Comparison of ENCODE assay signal across 24 cellular contexts in genomic region chr6:103002282-103002681, GRCh38.
A peak's percentile ranks its signal among the peaks of the same experiment; 100 is the strongest.
DNase-seq lines count a peak whose midpoint lies in the region; ATAC-seq and TF ChIP-seq lines count a peak whose summit lies in the region.
"Had no signal": no experiment of that assay in that cellular context is flagged by ENCODE, and none has a peak within 500 bp of the region (broad histone marks: within the 10 kb centered on the region; RNA-seq: fewer than 3 reads in every experiment).

No MANE protein-coding gene starts in this region.

- CTCF ChIA-PET in RWPE1 (lab: Yijun Ruan, JAX) = no interaction called here

- peaks cover 8% of the 10 kb centered on the region for H3K36me3 Mint-ChIP-seq in neural crest cell (ENCODE audit: low read depth)
- peaks cover 0 to 6% of the 10 kb centered on the region in 2 donors for H3K36me3 Mint-ChIP-seq in activated naive CD4-positive, alpha-beta T cell treated with anti-CD3 and anti-CD28 coated beads, Interleukin-2, amount 50 U/mL, for 72 hours

- no peak overlapping the region for H2BK12ac ChIP-seq in mesenchymal stem cell (ENCODE audit: low read length in 2 of 2)

- POLR2A ChIA-PET in RWPE1 (lab: Yijun Ruan, JAX; ENCODE audit: low non-redundant PET) = no interaction called here

- H3K27me3 Mint-ChIP-seq in neural crest cell (ENCODE audit: low read depth) = no peaks in the 10 kb centered on the region
- H3K27me3 Mint-ChIP-seq: naive thymus-derived CD4-positive, alpha-beta T cell had no signal

- no peak overlapping the region for H2AFZ ChIP-seq in mesenchymal stem cell (ENCODE audit: low read depth, low read length)

- H3K36me3 ChIP-seq in mesenchymal stem cell (ENCODE audit: control insufficient read depth in 1 of 2, insufficient read depth in 2 of 2, low read depth in 1 of 2, low read length in 2 of 2) = no peaks in the 10 kb centered on the region
- H3K36me3 ChIP-seq: upper lobe of left lung had no signal

- no peak overlapping the region for H3K4me2 ChIP-seq in mesenchymal stem cell (ENCODE audit: low read length, poor library complexity, severe bottlenecking)

- no peak overlapping the region for H3K14ac ChIP-seq in mesenchymal stem cell (ENCODE audit: low read length in 2 of 2)

- H3K79me1 ChIP-seq in mesenchymal stem cell (replicated peaks; ENCODE audit: low read length, poor library complexity, severe bottlenecking) = no peaks in the 10 kb centered on the region

- no peaks in the 10 kb centered on the region for H3K4me1 ChIP-seq in mesenchymal stem cell (ENCODE audit: control insufficient read depth, insufficient read depth, low read depth, low read length)
- H3K4me1 ChIP-seq: upper lobe of left lung had no signal

- H2AK5ac ChIP-seq in mesenchymal stem cell (ENCODE audit: low read length, severe bottlenecking) = no peak overlapping the region

- peak; percentile 0 for DNase-seq in NCI-H82 (lab: John Stamatoyannopoulos, UW)
- DNase-seq in NCI-H82 treated with DMSO at 0.1 percent for 48 hours (lab: John Stamatoyannopoulos, UW; ENCODE audit: unreplicated experiment) = no peak
- peak; percentile 1 for DNase-seq in RWPE1 (ENCODE audit: low spot score)
- no peak for DNase-seq in neural crest cell (ENCODE audit: low read depth, low spot score)
- DNase-seq in activated naive CD4-positive, alpha-beta T cell treated with anti-CD3 and anti-CD28 coated beads, Interleukin-2, amount 50 U/mL, for 72 hours (ENCODE audit: low spot score in 2 of 2) = no peak
- DNase-seq in mesenchymal stem cell = no peak
- DNase-seq: activated CD4-positive, CD25-positive, alpha-beta regulatory T cell treated with anti-CD3 and anti-CD28 coated beads, Interleukin-2, amount 50 U/mL, for 72 hours; activated CD8-positive, alpha-beta memory T cell treated with anti-CD3 and anti-CD28 coated beads for 24 hours; activated naive CD4-positive, alpha-beta T cell treated with anti-CD3 and anti-CD28 coated beads for 36 hours; activated T-cell treated with anti-CD3 and anti-CD28 coated beads, Interleukin-2, amount 50 U/mL, for 72 hours; central memory CD4-positive, alpha-beta T cell; COR-L47; naive thymus-derived CD4-positive, alpha-beta T cell; NCI-H1436 treated with DMSO at 0.1 percent for 48 hours; NCI-H2171 treated with DMSO at 0.1 percent for 48 hours; NCI-H526 treated with DMSO at 0.1 percent for 48 hours; right cardiac atrium; SW 1271; upper lobe of left lung had no signal

- H2BK5ac ChIP-seq in mesenchymal stem cell (ENCODE audit: low read depth, low read length, poor library complexity, severe bottlenecking) = no peak overlapping the region

- ATAC-seq in HG02759 (IDR thresholded peaks at IDR 0.05; ENCODE audit: unreplicated experiment) (peak; percentile 50), HG03108 (IDR thresholded peaks at IDR 0.05; ENCODE audit: unreplicated experiment) (no peak)
- ATAC-seq in activated naive CD4-positive, alpha-beta T cell treated with anti-CD3 and anti-CD28 coated beads, Interleukin-2, amount 50 U/mL, for 72 hours = no peak
- ATAC-seq: activated T-cell treated with anti-CD3 and anti-CD28 coated beads, Interleukin-2, amount 50 U/mL, for 72 hours; HCT116; left lobe of liver; naive thymus-derived CD4-positive, alpha-beta T cell; right cardiac atrium; Right ventricle myocardium inferior had no signal

- no peak overlapping the region for H3K4me3 ChIP-seq in mesenchymal stem cell (ENCODE audit: insufficient read depth in 1 of 2, low read depth in 1 of 2, low read length in 2 of 2)
- H3K4me3 ChIP-seq: upper lobe of left lung had no signal

- no peak overlapping the region for H3K23ac ChIP-seq in mesenchymal stem cell (ENCODE audit: low read length in 2 of 2)

- H4K91ac ChIP-seq in mesenchymal stem cell (ENCODE audit: low read length) = no peak overlapping the region

- H3K9me3 Mint-ChIP-seq in neural crest cell = peaks cover 12% of the 10 kb centered on the region
- peaks cover 18 to 22% of the 10 kb centered on the region in 2 donors for H3K9me3 Mint-ChIP-seq in activated naive CD4-positive, alpha-beta T cell treated with anti-CD3 and anti-CD28 coated beads, Interleukin-2, amount 50 U/mL, for 72 hours

- no peak overlapping the region for H2BK15ac ChIP-seq in mesenchymal stem cell (ENCODE audit: low read depth, poor library complexity, severe bottlenecking)

- no peak overlapping the region for H2BK120ac ChIP-seq in mesenchymal stem cell (ENCODE audit: low read depth, low read length)

- H3K4me3 Mint-ChIP-seq in neural crest cell = no peak overlapping the region
- H3K4me3 Mint-ChIP-seq: activated naive CD4-positive, alpha-beta T cell treated with anti-CD3 and anti-CD28 coated beads for 36 hours; activated T-cell treated with anti-CD3 and anti-CD28 coated beads, Interleukin-2, amount 50 U/mL, for 72 hours; naive thymus-derived CD4-positive, alpha-beta T cell had no signal

- peaks cover 18% of the 10 kb centered on the region for H3K4me1 Mint-ChIP-seq in neural crest cell
- H3K4me1 Mint-ChIP-seq: naive thymus-derived CD4-positive, alpha-beta T cell had no signal

- H3K9ac ChIP-seq in mesenchymal stem cell (ENCODE audit: low read length) = no peak overlapping the region

- no peak overlapping the region for H4K8ac ChIP-seq in mesenchymal stem cell (ENCODE audit: low read length)

- no peaks in the 10 kb centered on the region for H3K27me3 ChIP-seq in mesenchymal stem cell (ENCODE audit: control insufficient read depth in 1 of 2, insufficient read depth in 1 of 2, low read length in 2 of 2)
- H3K27me3 ChIP-seq: upper lobe of left lung had no signal

- H3K9me3 ChIP-seq in mesenchymal stem cell (ENCODE audit: control insufficient read depth, low read length) = no peaks in the 10 kb centered on the region
- H3K9me3 ChIP-seq: upper lobe of left lung had no signal

- H3K27ac Mint-ChIP-seq in neural crest cell (ENCODE audit: unreplicated experiment) = peak overlapping the region; percentile 37
- H3K27ac Mint-ChIP-seq in activated naive CD4-positive, alpha-beta T cell treated with anti-CD3 and anti-CD28 coated beads, Interleukin-2, amount 50 U/mL, for 72 hours = no peak overlapping the region
- H3K27ac Mint-ChIP-seq: activated naive CD4-positive, alpha-beta T cell treated with anti-CD3 and anti-CD28 coated beads for 36 hours; activated T-cell treated with anti-CD3 and anti-CD28 coated beads, Interleukin-2, amount 50 U/mL, for 72 hours; naive thymus-derived CD4-positive, alpha-beta T cell had no signal

- WGBS in mesenchymal stem cell = 90% methylated on average over 2 of the region's 3 CpGs

- TF ChIP-seq CTCF in RWPE1 (conservative IDR thresholded peaks at IDR 0.05; ENCODE audit: low read depth) = no peak
- no peak for TF ChIP-seq CTCF in neural crest cell (conservative IDR thresholded peaks at IDR 0.05)

- H3K27ac ChIP-seq in RWPE1 (no peak overlapping the region), mesenchymal stem cell (ENCODE audit: low read length, poor library complexity, severe bottlenecking) (no peak overlapping the region)
- H3K27ac ChIP-seq: upper lobe of left lung had no signal

- no peak overlapping the region for H3K18ac ChIP-seq in mesenchymal stem cell (ENCODE audit: low read depth in 1 of 2, low read length in 2 of 2)

- H3K4ac ChIP-seq in mesenchymal stem cell (ENCODE audit: low read depth in 1 of 2, low read length in 2 of 2) = no peak overlapping the region

Comparison
In these comparisons a context has a peak if more than half of its experiments do, and no peak if none do; other contexts are left out.
1. DNase-seq: peak in NCI-H82 (single experiment) and RWPE1 (single experiment); none in NCI-H82 treated with DMSO at 0.1 percent for 48 hours (single experiment), neural crest cell (single experiment), activated naive CD4-positive, alpha-beta T cell treated with anti-CD3 and anti-CD28 coated beads, Interleukin-2, amount 50 U/mL, for 72 hours (0 of 2) and mesenchymal stem cell (single experiment).